21 cellular contexts compared by ENCODE assay signal in genomic region chr4:188661502-188661901, GRCh38.
DNase-seq lines count a peak whose midpoint lies in the region; ATAC-seq and TF ChIP-seq lines count a peak whose summit lies in the region.
"Had no signal": no experiment of that assay in that cellular context is flagged by ENCODE, and none has a peak within 500 bp of the region (broad histone marks: within the 10 kb centered on the region; RNA-seq: fewer than 3 reads in every experiment).

No MANE protein-coding gene starts in this region.

- H3K27ac ChIP-seq in GM23338 (ENCODE audit: low read depth) = no peak overlapping the region
- H3K27ac ChIP-seq: SK-N-MC had no signal

- H3K27me3 Mint-ChIP-seq in GM23338 (ENCODE audit: insufficient read depth, low read depth, poor library complexity) = no peaks in the 10 kb centered on the region
- H3K27me3 Mint-ChIP-seq: CD4-positive, alpha-beta T cell had no signal

- no peaks in the 10 kb centered on the region for H3K27me3 ChIP-seq in GM23338 (ENCODE audit: insufficient read depth)
- H3K27me3 ChIP-seq in adipocyte (replicated peaks; ENCODE audit: control insufficient read depth, insufficient read depth, low read length) = no peaks in the 10 kb centered on the region

- no peak overlapping the region for H3K4me3 Mint-ChIP-seq in GM23338
- H3K4me3 Mint-ChIP-seq: CD4-positive, alpha-beta T cell had no signal

- H3K9ac ChIP-seq in adipocyte (ENCODE audit: low read length) = no peak overlapping the region

- H3K4me1 Mint-ChIP-seq in GM23338 = peaks cover 9% of the 10 kb centered on the region

- peaks cover 2% of the 10 kb centered on the region; the same call in 1 of the 2 replicates for H3K4me1 ChIP-seq in GM23338 (ENCODE audit: insufficient read depth)
- peaks cover 27% of the 10 kb centered on the region for H3K4me1 ChIP-seq in adipocyte (ENCODE audit: control insufficient read depth, insufficient read depth, low read length)
- H3K4me1 ChIP-seq: Caco-2 had no signal

- H3F3A ChIP-seq in GM23338 (replicated peaks; ENCODE audit: low read depth) = no peaks in the 10 kb centered on the region

- ATAC-seq in GM23338 = no peak
- no peak for ATAC-seq in GM21528 (IDR thresholded peaks at IDR 0.05; ENCODE audit: low FRiP score, unreplicated experiment)
- no peak for ATAC-seq in HG03432 (IDR thresholded peaks at IDR 0.05; ENCODE audit: unreplicated experiment)
- no peak for ATAC-seq in HG03571 (IDR thresholded peaks at IDR 0.05; ENCODE audit: unreplicated experiment)
- ATAC-seq: PC-3 had no signal

- H4K20me1 ChIP-seq in GM23338 (replicated peaks; ENCODE audit: insufficient read depth) = no peaks in the 10 kb centered on the region

- H3K36me3 Mint-ChIP-seq in GM23338 (ENCODE audit: low read depth) = no peaks in the 10 kb centered on the region

- H3K79me2 ChIP-seq in GM23338 (replicated peaks; ENCODE audit: insufficient read depth) = no peaks in the 10 kb centered on the region

- DNase-seq in AG08396 (ENCODE audit: low spot score) (peak; percentile 8), GM23338 (ENCODE audit: low spot score) (no peak), adipocyte (ENCODE audit: low read depth) (peak; percentile 15), fibroblast of peridontal ligament (ENCODE audit: extremely low read depth) (peak; percentile 36)
- DNase-seq: Caco-2; CD4-positive, alpha-beta T cell; DMS 273 treated with DMSO at 0.1 percent for 48 hours; DND-41; KBM-7; NCI-H1048; NCI-H1417 treated with DMSO at 0.1 percent for 48 hours; NCI-H187; NCI-H446; NCI-H526; PC-3; SHP77; SW 1271 had no signal

- H2AFZ ChIP-seq in GM23338 = peak overlapping the region; percentile 74; the same call in 1 of the 2 replicates

- H3K27ac Mint-ChIP-seq in GM23338 = no peak overlapping the region
- H3K27ac Mint-ChIP-seq: CD4-positive, alpha-beta T cell had no signal

- no peaks in the 10 kb centered on the region for H3K9me3 ChIP-seq in adipocyte (ENCODE audit: control insufficient read depth, low read length)
- H3K9me3 ChIP-seq: Caco-2 had no signal

- H3K4me2 ChIP-seq in GM23338 = no peak overlapping the region

- H3K4me3 ChIP-seq in GM23338 (no peak overlapping the region), adipocyte (ENCODE audit: low read length) (no peak overlapping the region)
- H3K4me3 ChIP-seq: SK-N-MC had no signal

- no peak for TF ChIP-seq CTCF in GM23338 (conservative IDR thresholded peaks at IDR 0.05; ENCODE audit: low read depth in 2 of 2)

- no peaks in the 10 kb centered on the region for H3K9me2 ChIP-seq in GM23338 (ENCODE audit: insufficient read depth)

- H3K36me3 ChIP-seq in GM23338 (ENCODE audit: insufficient read depth) (no peaks in the 10 kb centered on the region), adipocyte (ENCODE audit: control insufficient read depth, insufficient read depth, low read length, severe bottlenecking) (no peaks in the 10 kb centered on the region)

- no peaks in the 10 kb centered on the region for H3K9me3 Mint-ChIP-seq in GM23338

TF ChIP-seq in GM23338, 12 proteins besides CTCF, POLR2A, EP300 and RAD21:
- TF ChIP-seq, protein P1, sequence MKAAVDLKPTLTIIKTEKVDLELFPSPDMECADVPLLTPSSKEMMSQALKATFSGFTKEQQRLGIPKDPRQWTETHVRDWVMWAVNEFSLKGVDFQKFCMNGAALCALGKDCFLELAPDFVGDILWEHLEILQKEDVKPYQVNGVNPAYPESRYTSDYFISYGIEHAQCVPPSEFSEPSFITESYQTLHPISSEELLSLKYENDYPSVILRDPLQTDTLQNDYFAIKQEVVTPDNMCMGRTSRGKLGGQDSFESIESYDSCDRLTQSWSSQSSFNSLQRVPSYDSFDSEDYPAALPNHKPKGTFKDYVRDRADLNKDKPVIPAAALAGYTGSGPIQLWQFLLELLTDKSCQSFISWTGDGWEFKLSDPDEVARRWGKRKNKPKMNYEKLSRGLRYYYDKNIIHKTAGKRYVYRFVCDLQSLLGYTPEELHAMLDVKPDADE (IDR thresholded peaks at IDR 0.05) = no peak
- no peak for TF ChIP-seq CREB1 (CRISPR knock-in tag; IDR thresholded peaks at IDR 0.05; ENCODE audit: low read depth)
